In the genomic region with DNA sequence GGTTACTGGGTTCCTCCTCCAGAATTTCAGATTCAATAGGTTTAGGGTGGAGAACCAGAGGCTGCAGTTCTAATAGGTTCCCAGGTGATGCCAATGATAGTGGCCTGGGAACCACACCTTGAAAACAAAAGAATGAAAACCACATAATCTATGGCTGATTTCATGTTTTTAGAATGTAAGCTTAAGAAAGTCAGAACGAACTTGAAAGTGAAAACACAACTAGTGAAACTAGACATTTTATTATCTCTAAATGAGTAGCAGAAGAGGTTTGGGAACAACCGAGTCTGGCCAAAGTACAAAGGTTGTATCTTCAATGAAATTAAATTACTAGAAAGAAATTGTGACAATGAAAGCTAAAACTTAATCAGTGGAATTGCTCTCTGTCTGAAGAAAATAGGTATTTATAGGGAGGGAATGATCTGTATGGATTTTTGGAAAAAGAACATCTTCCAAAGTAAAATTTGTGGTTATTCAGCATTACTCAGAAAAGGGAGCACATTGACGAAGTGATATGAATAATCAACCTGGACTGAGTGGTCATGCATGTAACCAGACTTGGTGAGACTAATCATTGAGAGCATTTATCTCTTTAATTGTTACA, we compare ENCODE assay signal across 10 cellular contexts. TPM values are rescaled to one million over a fixed set of nuclear protein-coding genes. Genes with fewer than 3 reads are reported as not detected.
A peak's percentile ranks its signal among the peaks of the same experiment; 100 is the strongest.
DNase-seq lines count a peak whose midpoint lies in the region; ATAC-seq lines count a peak whose summit lies in the region.
"Had no signal": no experiment of that assay in that cellular context is flagged by ENCODE, and none has a peak within 500 bp of the region (broad histone marks: within the 10 kb centered on the region; RNA-seq: fewer than 3 reads in every experiment).

No MANE protein-coding gene starts in this region.

- H3K4me1 Mint-ChIP-seq in activated CD4-positive, alpha-beta T cell treated with anti-CD3 and anti-CD28 coated beads, Interleukin-2, amount 10 ng/mL, durations not matched to agents 7 days and 5 days, result peaks cover 25% of the 10 kb centered on the region
- peaks cover 10% of the 10 kb centered on the region for H3K4me1 Mint-ChIP-seq in memory B cell
- H3K4me1 Mint-ChIP-seq in T-cell, result peaks cover 8% of the 10 kb centered on the region in 3 donors

- peak; percentile 91 for ATAC-seq in GM21528 (IDR thresholded peaks at IDR 0.05; ENCODE audit: low FRiP score, unreplicated experiment)
- ATAC-seq in HG03280 (IDR thresholded peaks at IDR 0.05; ENCODE audit: unreplicated experiment), result peak; percentile 85
- peak; percentile 73 for ATAC-seq in memory B cell (ENCODE audit: low read depth)
- no peak for ATAC-seq in T-cell (replicated peaks in 1 of 4)

- POLR2A ChIA-PET in activated CD4-positive, alpha-beta T cell treated with anti-CD3 and anti-CD28 coated beads, Interleukin-2, amount 10 ng/mL, durations not matched to agents 7 days and 5 days (lab: Charles Lee), result no interaction called here
- POLR2A ChIA-PET in T-cell (lab: Charles Lee), result interaction anchor here (0.6 to 1.6 kb wide), 3 partner anchors 20 to 140 kb away, joined by 5 to 6 read pairs (median 5); partner anchors contain the start of gene CEP120 (in 1 of the 2)

- DNase-seq in activated CD4-positive, alpha-beta T cell treated with anti-CD3 and anti-CD28 coated beads, Interleukin-2, amount 10 ng/mL, durations not matched to agents 7 days and 5 days, result peak; percentile 44
- DNase-seq in activated CD4-positive, alpha-beta T cell treated with anti-CD3 and anti-CD28 coated beads, Interleukin-2, amount 50 U/mL, for 48 hours, result no peak
- DNase-seq in memory B cell (ENCODE audit: low spot score in 2 of 2) (no peak), NCI-H1930 (lab: John Stamatoyannopoulos, UW) (no peak), T-cell (no peak), activated gamma-delta T cell (lab: John Stamatoyannopoulos, UW) (no peak)
- DNase-seq: MG63, SHP77 had no signal

- no peaks in the 10 kb centered on the region for H3K9me3 Mint-ChIP-seq in activated CD4-positive, alpha-beta T cell treated with anti-CD3 and anti-CD28 coated beads, Interleukin-2, amount 10 ng/mL, durations not matched to agents 7 days and 5 days
- H3K9me3 Mint-ChIP-seq in memory B cell, result no peaks in the 10 kb centered on the region
- H3K9me3 Mint-ChIP-seq in T-cell, result no peaks in the 10 kb centered on the region

- H3K4me3 Mint-ChIP-seq in activated CD4-positive, alpha-beta T cell treated with anti-CD3 and anti-CD28 coated beads, Interleukin-2, amount 10 ng/mL, durations not matched to agents 7 days and 5 days, result peak overlapping the region; percentile 25
- peak overlapping the region; percentile 39 for H3K4me3 Mint-ChIP-seq in memory B cell
- no peak overlapping the region for H3K4me3 Mint-ChIP-seq in T-cell

- H3K36me3 Mint-ChIP-seq in activated CD4-positive, alpha-beta T cell treated with anti-CD3 and anti-CD28 coated beads, Interleukin-2, amount 10 ng/mL, durations not matched to agents 7 days and 5 days (ENCODE audit: low read depth), result peaks cover 3% of the 10 kb centered on the region
- no peaks in the 10 kb centered on the region for H3K36me3 Mint-ChIP-seq in memory B cell
- H3K36me3 Mint-ChIP-seq in T-cell, result no peaks in the 10 kb centered on the region

- H3K27ac Mint-ChIP-seq in activated CD4-positive, alpha-beta T cell treated with anti-CD3 and anti-CD28 coated beads, Interleukin-2, amount 10 ng/mL, durations not matched to agents 7 days and 5 days, result peak overlapping the region; percentile 82
- H3K27ac Mint-ChIP-seq in memory B cell (peak overlapping the region; percentile 55), T-cell (no peak overlapping the region)

- CTCF ChIA-PET in activated CD4-positive, alpha-beta T cell treated with anti-CD3 and anti-CD28 coated beads, Interleukin-2, amount 10 ng/mL, durations not matched to agents 7 days and 5 days (lab: Charles Lee), result no interaction called here
- CTCF ChIA-PET in T-cell (lab: Charles Lee), result interaction anchor here in 1 of 2 donors (1.2 kb wide), 1 partner anchor 25 kb away, joined by 9 read pairs; the partner anchor contains the start of gene CEP120

- no peaks in the 10 kb centered on the region for H3K27me3 Mint-ChIP-seq in activated CD4-positive, alpha-beta T cell treated with anti-CD3 and anti-CD28 coated beads, Interleukin-2, amount 10 ng/mL, durations not matched to agents 7 days and 5 days
- H3K27me3 Mint-ChIP-seq in memory B cell, result no peaks in the 10 kb centered on the region
- H3K27me3 Mint-ChIP-seq in T-cell, result peaks cover 0 to 4% of the 10 kb centered on the region in 2 donors

RNA-seq across cellular contexts. Expression of gene CEP120, which starts 24.9 kb away (rescaled TPM):
- 10 to 100 TPM; 31.4 to 31.7 TPM for total RNA-seq in activated CD4-positive, alpha-beta T cell treated with anti-CD3 and anti-CD28 coated beads, Interleukin-2, amount 10 ng/mL, durations not matched to agents 7 days and 5 days
- 10 to 100 TPM; 48.3 to 71.1 (median 62.8) TPM for total RNA-seq in T-cell

Comparison
In these comparisons a context has a peak if more than half of its experiments do, and no peak if none do; other contexts are left out.
1. H3K27ac Mint-ChIP-seq: peak in activated CD4-positive, alpha-beta T cell treated with anti-CD3 and anti-CD28 coated beads, Interleukin-2, amount 10 ng/mL, durations not matched to agents 7 days and 5 days (single experiment) and memory B cell (single experiment); none in T-cell (0 of 2).
2. H3K4me3 Mint-ChIP-seq: peak in activated CD4-positive, alpha-beta T cell treated with anti-CD3 and anti-CD28 coated beads, Interleukin-2, amount 10 ng/mL, durations not matched to agents 7 days and 5 days (single experiment) and memory B cell (single experiment); none in T-cell (0 of 3).
3. ATAC-seq: peak in GM21528 (single experiment), HG03280 (single experiment) and memory B cell (single experiment); none in T-cell (0 of 4).